In the genomic region with DNA sequence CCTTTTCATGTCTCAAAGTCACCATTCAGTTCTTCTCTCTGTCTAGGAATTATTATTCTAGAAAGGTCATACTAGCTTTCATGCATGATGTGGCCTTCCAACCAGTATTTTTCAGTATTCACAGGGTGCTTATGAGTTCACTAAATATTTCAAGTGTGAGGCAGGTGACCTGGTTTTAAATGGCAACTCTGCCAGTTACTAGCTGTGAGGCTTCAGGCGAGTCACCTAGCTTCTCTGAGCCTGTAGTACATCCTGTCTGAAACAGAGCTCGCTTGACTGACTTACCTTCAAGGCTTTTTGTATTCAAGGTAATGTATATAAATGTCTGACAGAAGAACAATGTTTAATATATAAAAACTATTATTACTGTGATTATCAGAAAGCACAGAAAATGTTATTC, we compare ENCODE assay signal across 13 cellular contexts. TPM values are rescaled to one million over a fixed set of nuclear protein-coding genes. Genes with fewer than 3 reads are reported as not detected.
DNase-seq lines count a peak whose midpoint lies in the region; ATAC-seq and TF ChIP-seq lines count a peak whose summit lies in the region.
"Had no signal": no experiment of that assay in that cellular context is flagged by ENCODE, and none has a peak within 500 bp of the region (broad histone marks: within the 10 kb centered on the region; RNA-seq: fewer than 3 reads in every experiment).

No MANE protein-coding gene starts in this region.

- DNase-seq in BJ (ENCODE audit: low read depth), result peak; percentile 17
- peak; percentile 73 for DNase-seq in ELR (ENCODE audit: low read depth)
- peak; percentile 89 for DNase-seq in kidney tubule cell (ENCODE audit: low spot score)
- no peak for DNase-seq in SIG-M5 treated with dmso at 0.1 percent for 504 hours (lab: John Stamatoyannopoulos, UW; ENCODE audit: unreplicated experiment)
- no peak for DNase-seq in effector memory CD8-positive, alpha-beta T cell
- DNase-seq in ecto neural progenitor cell (ENCODE audit: low spot score), result no peak
- DNase-seq: aorta; left cardiac atrium; naive thymus-derived CD8-positive, alpha-beta T cell; NCI-H1436 treated with DMSO at 0.1 percent for 48 hours; T-helper 9 cell; testis had no signal

- no peak overlapping the region for H3K4me3 ChIP-seq in BJ (ENCODE audit: low read depth, low read length)
- H3K4me3 ChIP-seq: testis had no signal

- H3K36me3 Mint-ChIP-seq in activated T-helper 17 cell treated with anti-CD3 and anti-CD28 coated beads, Interleukin-2, amount 50 U/mL, for 72 hours (ENCODE audit: low read depth), result peaks cover 11% of the 10 kb centered on the region
- H3K36me3 Mint-ChIP-seq in effector memory CD8-positive, alpha-beta T cell (ENCODE audit: insufficient read depth), result no peaks in the 10 kb centered on the region
- H3K36me3 Mint-ChIP-seq: naive thymus-derived CD8-positive, alpha-beta T cell had no signal

- no peak for TF ChIP-seq CTCF in BJ (IDR thresholded peaks at IDR 0.05; ENCODE audit: insufficient read depth, low read depth, low read length)

- peak overlapping the region; percentile 74 for H3K27ac Mint-ChIP-seq in activated T-helper 17 cell treated with anti-CD3 and anti-CD28 coated beads, Interleukin-2, amount 50 U/mL, for 72 hours
- H3K27ac Mint-ChIP-seq in effector memory CD8-positive, alpha-beta T cell, result peak overlapping the region in 1 of 2 donors; percentile 71

- ATAC-seq in activated T-helper 17 cell treated with anti-CD3 and anti-CD28 coated beads, Interleukin-2, amount 50 U/mL, for 72 hours (replicated peaks), result peak; percentile 23
- ATAC-seq in effector memory CD8-positive, alpha-beta T cell (replicated peaks), result no peak
- ATAC-seq: left cardiac atrium; naive thymus-derived CD8-positive, alpha-beta T cell had no signal

- peaks cover 66% of the 10 kb centered on the region for H3K4me1 Mint-ChIP-seq in activated T-helper 17 cell treated with anti-CD3 and anti-CD28 coated beads, Interleukin-2, amount 50 U/mL, for 72 hours
- peaks cover 46 to 52% of the 10 kb centered on the region in 2 donors for H3K4me1 Mint-ChIP-seq in effector memory CD8-positive, alpha-beta T cell (ENCODE audit: low read depth in 2 of 2)

- POLR2A ChIA-PET in BJ (lab: Charles Lee), result no interaction called here

- no peaks in the 10 kb centered on the region for H3K36me3 ChIP-seq in BJ (ENCODE audit: control insufficient read depth, insufficient read depth, low read length)

- H3K27me3 Mint-ChIP-seq in activated T-helper 17 cell treated with anti-CD3 and anti-CD28 coated beads, Interleukin-2, amount 50 U/mL, for 72 hours, result no peaks in the 10 kb centered on the region
- H3K27me3 Mint-ChIP-seq in effector memory CD8-positive, alpha-beta T cell, result no peaks in the 10 kb centered on the region
- H3K27me3 Mint-ChIP-seq: naive thymus-derived CD8-positive, alpha-beta T cell had no signal

- H3K9me3 Mint-ChIP-seq in activated T-helper 17 cell treated with anti-CD3 and anti-CD28 coated beads, Interleukin-2, amount 50 U/mL, for 72 hours, result no peaks in the 10 kb centered on the region
- peaks cover 1 to 6% of the 10 kb centered on the region in 2 donors for H3K9me3 Mint-ChIP-seq in effector memory CD8-positive, alpha-beta T cell

- peak overlapping the region; percentile 63 for H3K4me3 Mint-ChIP-seq in activated T-helper 17 cell treated with anti-CD3 and anti-CD28 coated beads, Interleukin-2, amount 50 U/mL, for 72 hours
- no peak overlapping the region for H3K4me3 Mint-ChIP-seq in effector memory CD8-positive, alpha-beta T cell

- no peaks in the 10 kb centered on the region for H3K27me3 ChIP-seq in BJ (ENCODE audit: control insufficient read depth, insufficient read depth, low read length)
- H3K27me3 ChIP-seq: testis had no signal

- CTCF ChIA-PET in BJ (lab: Yijun Ruan, JAX), result no interaction called here

RNA-seq across cellular contexts. Expression of a gene that starts 19.4 kb away (rescaled TPM):
- polyA plus RNA-seq in BJ (2011; rRNA removed), result 28.5 and 38.0 TPM in 2 replicates
- polyA minus RNA-seq in BJ (2011; rRNA and poly(A)+ RNA removed), result 29.5 and 31.1 TPM in 2 replicates
- 10 to 100 TPM; 22.7 to 27.5 TPM for total RNA-seq in activated T-helper 17 cell treated with anti-CD3 and anti-CD28 coated beads, Interleukin-2, amount 50 U/mL, for 72 hours

Comparison
In these comparisons a context has a peak if more than half of its experiments do, and no peak if none do; other contexts are left out.
1. DNase-seq: peak in BJ (single experiment), ELR (single experiment) and kidney tubule cell (single experiment); none in SIG-M5 treated with dmso at 0.1 percent for 504 hours (single experiment), effector memory CD8-positive, alpha-beta T cell (0 of 3) and ecto neural progenitor cell (single experiment).